ENCODE assay signal across 1 cellular context in the genomic region with DNA sequence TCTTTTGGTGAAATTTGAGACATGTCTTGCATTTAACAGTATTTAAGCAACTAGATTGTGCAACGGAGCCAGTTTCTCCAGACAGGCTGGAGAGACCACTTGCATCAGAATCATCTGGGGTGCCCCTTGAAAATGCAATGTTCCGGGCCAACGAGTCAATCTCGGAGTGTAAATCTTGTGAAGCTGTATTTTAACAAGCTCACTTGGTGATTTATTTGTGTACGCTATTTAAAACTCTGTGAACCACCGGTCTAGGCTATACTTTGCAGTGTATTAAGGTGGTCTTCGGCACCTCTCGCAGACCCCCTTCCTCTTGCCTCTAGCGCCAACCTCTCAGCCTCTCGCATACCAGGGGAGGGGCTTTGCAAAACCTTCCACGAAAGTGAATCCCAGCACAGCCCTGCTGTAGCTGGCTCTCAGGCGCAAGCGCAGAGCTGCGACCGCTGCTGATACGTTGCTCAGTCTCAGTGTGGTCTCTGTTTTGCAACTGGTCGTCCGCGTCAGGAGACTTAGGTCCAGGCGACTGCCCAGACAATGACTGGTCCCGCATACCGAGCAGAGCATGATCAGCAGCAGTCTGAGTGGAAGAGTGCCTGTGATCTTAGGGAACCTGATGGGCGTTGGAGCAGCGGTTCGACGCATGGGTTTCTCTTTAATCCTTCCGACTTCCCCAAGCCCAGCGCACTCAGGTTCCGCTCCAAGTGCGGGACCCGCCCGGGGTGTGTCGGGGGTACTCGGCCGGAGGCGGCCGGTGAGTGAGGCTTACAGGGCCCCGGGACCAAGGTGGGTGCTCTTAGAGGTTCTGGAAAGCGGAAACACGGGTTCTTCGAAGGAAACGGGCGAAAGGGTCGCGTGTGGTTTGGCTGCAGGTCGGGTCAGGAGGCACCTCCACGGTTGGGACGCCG.
TF ChIP-seq lines count a peak whose summit lies in the region.

A gene (plus strand): TSS at position 467 of the 905 bp plus-strand sequence. CDS start 11,612 bp downstream, outside the sequence.

TF ChIP-seq in Ishikawa, 13 proteins besides CTCF, POLR2A, EP300 and RAD21 (continued from another document):
- TF ChIP-seq, protein P1, sequence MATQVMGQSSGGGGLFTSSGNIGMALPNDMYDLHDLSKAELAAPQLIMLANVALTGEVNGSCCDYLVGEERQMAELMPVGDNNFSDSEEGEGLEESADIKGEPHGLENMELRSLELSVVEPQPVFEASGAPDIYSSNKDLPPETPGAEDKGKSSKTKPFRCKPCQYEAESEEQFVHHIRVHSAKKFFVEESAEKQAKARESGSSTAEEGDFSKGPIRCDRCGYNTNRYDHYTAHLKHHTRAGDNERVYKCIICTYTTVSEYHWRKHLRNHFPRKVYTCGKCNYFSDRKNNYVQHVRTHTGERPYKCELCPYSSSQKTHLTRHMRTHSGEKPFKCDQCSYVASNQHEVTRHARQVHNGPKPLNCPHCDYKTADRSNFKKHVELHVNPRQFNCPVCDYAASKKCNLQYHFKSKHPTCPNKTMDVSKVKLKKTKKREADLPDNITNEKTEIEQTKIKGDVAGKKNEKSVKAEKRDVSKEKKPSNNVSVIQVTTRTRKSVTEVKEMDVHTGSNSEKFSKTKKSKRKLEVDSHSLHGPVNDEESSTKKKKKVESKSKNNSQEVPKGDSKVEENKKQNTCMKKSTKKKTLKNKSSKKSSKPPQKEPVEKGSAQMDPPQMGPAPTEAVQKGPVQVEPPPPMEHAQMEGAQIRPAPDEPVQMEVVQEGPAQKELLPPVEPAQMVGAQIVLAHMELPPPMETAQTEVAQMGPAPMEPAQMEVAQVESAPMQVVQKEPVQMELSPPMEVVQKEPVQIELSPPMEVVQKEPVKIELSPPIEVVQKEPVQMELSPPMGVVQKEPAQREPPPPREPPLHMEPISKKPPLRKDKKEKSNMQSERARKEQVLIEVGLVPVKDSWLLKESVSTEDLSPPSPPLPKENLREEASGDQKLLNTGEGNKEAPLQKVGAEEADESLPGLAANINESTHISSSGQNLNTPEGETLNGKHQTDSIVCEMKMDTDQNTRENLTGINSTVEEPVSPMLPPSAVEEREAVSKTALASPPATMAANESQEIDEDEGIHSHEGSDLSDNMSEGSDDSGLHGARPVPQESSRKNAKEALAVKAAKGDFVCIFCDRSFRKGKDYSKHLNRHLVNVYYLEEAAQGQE (IDR thresholded peaks at IDR 0.05; ENCODE audit: low read depth): no peak
- TF ChIP-seq EGR1 (IDR thresholded peaks at IDR 0.05): no peak
